ENCODE assay signal across 1 cellular context in genomic region chr22:37054600-37055365, GRCh38.
TF ChIP-seq lines count a peak whose summit lies in the region.

No MANE protein-coding gene starts in this region.

TF ChIP-seq in HepG2, 621 proteins besides CTCF, POLR2A, EP300 and RAD21:
- TF ChIP-seq AHDC1 (CRISPR knock-in tag; IDR thresholded peaks at IDR 0.05; ENCODE audit: borderline replicate concordance) = no peak
- TF ChIP-seq ZSCAN9 (CRISPR knock-in tag; IDR thresholded peaks at IDR 0.05; ENCODE audit: borderline replicate concordance) = no peak
- peak; percentile 61 for TF ChIP-seq ZNF768 (CRISPR knock-in tag; IDR thresholded peaks at IDR 0.05)
